ENCODE assay signal across 8 cellular contexts in genomic region chr2:38720613-38721241, GRCh38. TPM values are rescaled to one million over a fixed set of nuclear protein-coding genes. Genes with fewer than 3 reads are reported as not detected.
DNase-seq lines count a peak whose midpoint lies in the region; ATAC-seq and TF ChIP-seq lines count a peak whose summit lies in the region.

No MANE protein-coding gene starts in this region.

- H4K20me1 ChIP-seq in DND-41 (ENCODE audit: insufficient read depth, low read length): no peaks in the 10 kb centered on the region

- TF ChIP-seq CTCF in DND-41 (IDR thresholded peaks at IDR 0.05; ENCODE audit: borderline replicate concordance, extremely low read depth, low read length, poor library complexity, severe bottlenecking) (no peak), osteocyte (IDR thresholded peaks at IDR 0.05) (no peak)

- H2AFZ ChIP-seq in DND-41 (ENCODE audit: low read depth, low read length): no peak overlapping the region

- H3K27ac Mint-ChIP-seq in osteocyte (ENCODE audit: unreplicated experiment): no peak overlapping the region

- no peak overlapping the region for H3K4me2 ChIP-seq in DND-41 (ENCODE audit: insufficient read depth, low read length)

- H3K4me1 ChIP-seq in DND-41 (ENCODE audit: insufficient read depth, low read length): no peaks in the 10 kb centered on the region

- H3K27ac ChIP-seq in DND-41 (ENCODE audit: low read length) (no peak overlapping the region), caudate nucleus (ENCODE audit: low read depth, low read length) (peak overlapping the region; percentile 69)

- no peaks in the 10 kb centered on the region for H3K36me3 Mint-ChIP-seq in osteocyte (ENCODE audit: unreplicated experiment)

- no peaks in the 10 kb centered on the region for H3K4me1 Mint-ChIP-seq in osteocyte (ENCODE audit: unreplicated experiment)

- H3K27me3 ChIP-seq in DND-41 (ENCODE audit: insufficient read depth, low read length, poor library complexity): no peaks in the 10 kb centered on the region

- no peak for DNase-seq in DND-41
- DNase-seq in NCI-H2196 (lab: John Stamatoyannopoulos, UW; ENCODE audit: unreplicated experiment): peak; percentile 76
- peak in 28 of 61 donors; percentile 3 to 85 (median 28) for DNase-seq in caudate nucleus (lab: John Stamatoyannopoulos, UW)
- peak; percentile 35 for DNase-seq in medulla oblongata (ENCODE audit: extremely low spot score)
- no peak for DNase-seq in OCI-M2 (lab: John Stamatoyannopoulos, UW; ENCODE audit: unreplicated experiment)
- DNase-seq in osteocyte (ENCODE audit: extremely low spot score, unreplicated experiment): no peak
- DNase-seq in DMS153 treated with DMSO at 0.1 percent for 48 hours (lab: John Stamatoyannopoulos, UW; ENCODE audit: unreplicated experiment): no peak

- H3K4me3 Mint-ChIP-seq in osteocyte (ENCODE audit: unreplicated experiment): no peak overlapping the region

- no peak overlapping the region for H3K9ac ChIP-seq in DND-41 (ENCODE audit: low read depth, low read length)

- H3K9me3 Mint-ChIP-seq in osteocyte (ENCODE audit: unreplicated experiment): no peaks in the 10 kb centered on the region

- no peaks in the 10 kb centered on the region for H3K9me3 ChIP-seq in DND-41 (ENCODE audit: insufficient read depth, low read length, severe bottlenecking)

- H3K36me3 ChIP-seq in DND-41 (ENCODE audit: insufficient read depth, low read length): no peaks in the 10 kb centered on the region

- H3K4me3 ChIP-seq in DND-41 (ENCODE audit: low read depth in 1 of 2, low read length in 2 of 2): no peak overlapping the region

- H3K79me2 ChIP-seq in DND-41 (ENCODE audit: insufficient read depth, low read length): no peaks in the 10 kb centered on the region

- ATAC-seq in DND-41 (ENCODE audit: insufficient read depth, low read depth): peak; percentile 32; the same call in 1 of the 3 replicates
- ATAC-seq in HG02870 (IDR thresholded peaks at IDR 0.05; ENCODE audit: unreplicated experiment): no peak

- no peaks in the 10 kb centered on the region for H3K27me3 Mint-ChIP-seq in osteocyte (ENCODE audit: unreplicated experiment)

RNA-seq across cellular contexts. Expression of gene SRSF7, which starts 30.4 kb away (rescaled TPM):
- 100 and 103 TPM in 2 replicates for total RNA-seq in osteocyte

RNA-seq across cellular contexts. Expression of gene GALM, which starts 54.8 kb away (rescaled TPM):
- 2.9 and 3.8 TPM in 2 replicates for total RNA-seq in osteocyte

RNA-seq across cellular contexts. Expression of gene GEMIN6, which starts 57.3 kb away (rescaled TPM):
- total RNA-seq in osteocyte: 11.3 and 12.3 TPM in 2 replicates

Comparison
In these comparisons a context has a peak if more than half of its experiments do, and no peak if none do; other contexts are left out.
1. DNase-seq: peak in NCI-H2196 (single experiment) and medulla oblongata (single experiment); none in DND-41 (single experiment), OCI-M2 (single experiment), osteocyte (single experiment) and DMS153 treated with DMSO at 0.1 percent for 48 hours (single experiment).